Comparison of ENCODE assay signal across 16 cellular contexts in the genomic region with DNA sequence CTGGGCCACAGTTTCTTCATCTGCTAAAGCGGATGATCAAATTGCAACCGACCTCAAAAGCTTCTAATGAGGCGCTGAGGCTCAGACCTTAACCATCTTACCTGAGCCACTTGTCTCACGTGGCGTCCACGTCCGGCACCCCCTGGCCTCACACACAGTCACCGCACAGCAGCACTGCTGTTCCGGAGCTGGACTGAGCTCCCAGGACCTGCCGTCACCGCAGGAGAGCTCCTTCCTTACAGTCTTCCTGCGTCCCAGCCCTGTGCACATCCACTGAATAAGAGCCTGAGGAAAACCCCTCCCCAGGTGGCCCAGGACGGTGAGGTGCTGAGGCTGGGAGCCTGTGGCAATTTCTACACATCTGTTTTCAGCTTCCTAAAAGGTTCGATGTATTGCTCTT. TPM values are rescaled to one million over a fixed set of nuclear protein-coding genes. Genes with fewer than 3 reads are reported as not detected.
DNase-seq lines count a peak whose midpoint lies in the region; ATAC-seq and TF ChIP-seq lines count a peak whose summit lies in the region.
"Had no signal": no experiment of that assay in that cellular context is flagged by ENCODE, and none has a peak within 500 bp of the region (broad histone marks: within the 10 kb centered on the region; RNA-seq: fewer than 3 reads in every experiment).

No MANE protein-coding gene starts in this region.

- H3K4me1 ChIP-seq in BLaER1 (peaks cover 59% of the 10 kb centered on the region), hepatocyte (ENCODE audit: insufficient read depth) (peaks cover 28% of the 10 kb centered on the region), osteoblast (ENCODE audit: insufficient read depth, low read length) (peaks cover 11% of the 10 kb centered on the region)

- H3K36me3 ChIP-seq in BLaER1: peaks cover 27% of the 10 kb centered on the region; the same call in 1 of the 2 replicates
- no peaks in the 10 kb centered on the region for H3K36me3 ChIP-seq in hepatocyte (replicated peaks; ENCODE audit: insufficient read depth, low read depth)
- peaks cover 15% of the 10 kb centered on the region for H3K36me3 ChIP-seq in osteoblast (ENCODE audit: insufficient read depth, low read length)

- no peaks in the 10 kb centered on the region for H3K9me3 Mint-ChIP-seq in activated T-helper 17 cell treated with anti-CD3 and anti-CD28 coated beads, Interleukin-2, amount 50 U/mL, for 72 hours
- H3K9me3 Mint-ChIP-seq: CD4-positive, alpha-beta T cell had no signal

- DNase-seq in RWPE1 (ENCODE audit: low spot score) (no peak), hepatocyte (ENCODE audit: low spot score) (no peak), osteoblast (ENCODE audit: insufficient read length, low spot score, missing footprints) (peak; percentile 22)
- DNase-seq: 8988T; AML-193; C1 segment of cervical spinal cord; CD4-positive, alpha-beta T cell; DMS153; DND-41; GDM1; IMR-90 had no signal

- no peaks in the 10 kb centered on the region for H3K9me2 ChIP-seq in hepatocyte (replicated peaks; ENCODE audit: insufficient read depth)

- TF ChIP-seq CTCF in RWPE1 (conservative IDR thresholded peaks at IDR 0.05; ENCODE audit: low read depth) (no peak), hepatocyte (IDR thresholded peaks at IDR 0.05; ENCODE audit: poor library complexity) (no peak), osteoblast (IDR thresholded peaks at IDR 0.05; ENCODE audit: extremely low read depth, low read depth, low read length) (no peak)

- H3K79me2 ChIP-seq in hepatocyte (peaks cover 99% of the 10 kb centered on the region), osteoblast (ENCODE audit: insufficient read depth, low read length) (peaks cover 32% of the 10 kb centered on the region)

- H3K4me3 ChIP-seq in BLaER1 (no peak overlapping the region), hepatocyte (no peak overlapping the region), osteoblast (ENCODE audit: insufficient read depth, low read length) (no peak overlapping the region)

- WGBS in hepatocyte (ENCODE audit: low lambda C conversion rate, missing lambda C conversion rate): 89% methylated on average over 14 of the region's 14 CpGs

- no peaks in the 10 kb centered on the region for H3K27me3 Mint-ChIP-seq in activated T-helper 17 cell treated with anti-CD3 and anti-CD28 coated beads, Interleukin-2, amount 50 U/mL, for 72 hours
- H3K27me3 Mint-ChIP-seq: CD4-positive, alpha-beta T cell had no signal

- H3K27me3 ChIP-seq in BLaER1: no peaks in the 10 kb centered on the region
- no peaks in the 10 kb centered on the region for H3K27me3 ChIP-seq in hepatocyte
- no peaks in the 10 kb centered on the region for H3K27me3 ChIP-seq in osteoblast (ENCODE audit: insufficient read depth, low read length)

- H3K27ac Mint-ChIP-seq in activated T-helper 17 cell treated with anti-CD3 and anti-CD28 coated beads, Interleukin-2, amount 50 U/mL, for 72 hours: no peak overlapping the region
- H3K27ac Mint-ChIP-seq: CD4-positive, alpha-beta T cell had no signal

- CTCF ChIA-PET in RWPE1 (lab: Yijun Ruan, JAX): no interaction called here

- no peak for ATAC-seq in GM21526 (IDR thresholded peaks at IDR 0.05; ENCODE audit: low FRiP score, unreplicated experiment)
- ATAC-seq in HG03378 (IDR thresholded peaks at IDR 0.05; ENCODE audit: unreplicated experiment): no peak
- no peak for ATAC-seq in activated T-helper 17 cell treated with anti-CD3 and anti-CD28 coated beads, Interleukin-2, amount 50 U/mL, for 72 hours (replicated peaks)
- ATAC-seq: HCT116 had no signal

- H3K9me3 ChIP-seq in BLaER1 (no peaks in the 10 kb centered on the region), hepatocyte (ENCODE audit: low read depth) (no peaks in the 10 kb centered on the region), osteoblast (ENCODE audit: low read depth, low read length) (no peaks in the 10 kb centered on the region)

- H3K27ac ChIP-seq in BLaER1 (peak overlapping the region; percentile 49; the same call in 1 of the 2 replicates), RWPE1 (peak overlapping the region; percentile 3), hepatocyte (peak overlapping the region; percentile 64), osteoblast (ENCODE audit: low read depth, low read length) (no peak overlapping the region)

- H3K36me3 Mint-ChIP-seq in activated T-helper 17 cell treated with anti-CD3 and anti-CD28 coated beads, Interleukin-2, amount 50 U/mL, for 72 hours (ENCODE audit: low read depth): no peaks in the 10 kb centered on the region

- peaks cover 45% of the 10 kb centered on the region for H4K20me1 ChIP-seq in BLaER1
- H4K20me1 ChIP-seq in hepatocyte (ENCODE audit: insufficient read depth, poor library complexity, severe bottlenecking): peaks cover 5% of the 10 kb centered on the region
- peaks cover 72% of the 10 kb centered on the region for H4K20me1 ChIP-seq in osteoblast (ENCODE audit: insufficient read depth, low read length)

- H2AFZ ChIP-seq in hepatocyte: no peak overlapping the region
- no peak overlapping the region for H2AFZ ChIP-seq in osteoblast (ENCODE audit: low read length)

- H3K4me1 Mint-ChIP-seq in activated T-helper 17 cell treated with anti-CD3 and anti-CD28 coated beads, Interleukin-2, amount 50 U/mL, for 72 hours: no peaks in the 10 kb centered on the region

- no peak overlapping the region for H3K4me3 Mint-ChIP-seq in activated T-helper 17 cell treated with anti-CD3 and anti-CD28 coated beads, Interleukin-2, amount 50 U/mL, for 72 hours
- H3K4me3 Mint-ChIP-seq: CD4-positive, alpha-beta T cell had no signal

- H3K4me2 ChIP-seq in BLaER1 (no peak overlapping the region), hepatocyte (no peak overlapping the region), osteoblast (ENCODE audit: insufficient read depth, low read length) (no peak overlapping the region)

- H3K9ac ChIP-seq in BLaER1: no peak overlapping the region

- POLR2A ChIA-PET in RWPE1 (lab: Yijun Ruan, JAX; ENCODE audit: low non-redundant PET): no interaction called here

RNA-seq across cellular contexts. Expression of gene TNS3, which starts 35.7 kb away (rescaled TPM):
- total RNA-seq in hepatocyte: 64.5 and 73.3 TPM in 2 replicates
- polyA plus RNA-seq in hepatocyte: 30.0 and 30.7 TPM in 2 replicates
- 67.3 and 88.1 TPM in 2 replicates for total RNA-seq in osteoblast
- under 1 TPM; 0.37 to 0.71 TPM for total RNA-seq in activated T-helper 17 cell treated with anti-CD3 and anti-CD28 coated beads, Interleukin-2, amount 50 U/mL, for 72 hours

Comparison
In these comparisons a context has a peak if more than half of its experiments do, and no peak if none do; other contexts are left out.
1. RNA of gene TNS3, which starts 35.7 kb away (total RNA-seq): 64.5 to 73.3 TPM in hepatocyte and 67.3 to 88.1 TPM in osteoblast; 0.37 to 0.71 TPM in activated T-helper 17 cell treated with anti-CD3 and anti-CD28 coated beads, Interleukin-2, amount 50 U/mL, for 72 hours; every median in the first group is over 10 times any median in the second.